1 cellular context compared by ENCODE assay signal in the genomic region with DNA sequence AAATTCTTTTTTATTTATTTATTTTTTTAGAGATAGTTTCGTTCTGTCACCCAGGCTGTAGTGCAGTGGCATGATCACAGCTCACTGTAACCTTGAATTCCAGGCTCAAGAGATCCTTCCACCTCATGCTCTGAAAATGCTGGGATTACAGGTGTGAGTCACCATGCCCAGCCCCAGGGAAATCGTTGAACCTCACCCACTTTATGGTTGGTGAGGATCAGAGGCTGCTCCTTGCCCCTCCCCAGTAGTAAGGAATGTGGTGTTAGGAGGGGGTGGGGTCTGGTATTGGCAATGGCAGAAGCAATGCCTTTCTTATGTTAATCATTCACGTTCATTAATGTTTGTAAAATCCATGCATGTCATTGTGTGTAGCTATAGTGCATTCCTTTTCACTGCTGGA.
TF ChIP-seq lines count a peak whose summit lies in the region.

No MANE protein-coding gene starts in this region.

TF ChIP-seq in HepG2, 621 proteins besides CTCF, POLR2A, EP300 and RAD21 (continued from another document):
- TF ChIP-seq, protein P1, sequence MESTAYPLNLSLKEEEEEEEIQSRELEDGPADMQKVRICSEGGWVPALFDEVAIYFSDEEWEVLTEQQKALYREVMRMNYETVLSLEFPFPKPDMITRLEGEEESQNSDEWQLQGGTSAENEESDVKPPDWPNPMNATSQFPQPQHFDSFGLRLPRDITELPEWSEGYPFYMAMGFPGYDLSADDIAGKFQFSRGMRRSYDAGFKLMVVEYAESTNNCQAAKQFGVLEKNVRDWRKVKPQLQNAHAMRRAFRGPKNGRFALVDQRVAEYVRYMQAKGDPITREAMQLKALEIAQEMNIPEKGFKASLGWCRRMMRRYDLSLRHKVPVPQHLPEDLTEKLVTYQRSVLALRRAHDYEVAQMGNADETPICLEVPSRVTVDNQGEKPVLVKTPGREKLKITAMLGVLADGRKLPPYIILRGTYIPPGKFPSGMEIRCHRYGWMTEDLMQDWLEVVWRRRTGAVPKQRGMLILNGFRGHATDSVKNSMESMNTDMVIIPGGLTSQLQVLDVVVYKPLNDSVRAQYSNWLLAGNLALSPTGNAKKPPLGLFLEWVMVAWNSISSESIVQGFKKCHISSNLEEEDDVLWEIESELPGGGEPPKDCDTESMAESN (CRISPR knock-in tag; conservative IDR thresholded peaks at IDR 0.05), result no peak
- peak; percentile 88 for TF ChIP-seq SALL1 (CRISPR knock-in tag; IDR thresholded peaks at IDR 0.05)
- TF ChIP-seq ZNF142 (CRISPR knock-in tag; IDR thresholded peaks at IDR 0.05), result no peak
- TF ChIP-seq NCOA2 (CRISPR knock-in tag; IDR thresholded peaks at IDR 0.05), result peak; percentile 57; the same call in 1 of the 2 replicates
- TF ChIP-seq LRRFIP1 (CRISPR knock-in tag; conservative IDR thresholded peaks at IDR 0.05), result no peak
- TF ChIP-seq PHF5A (CRISPR knock-in tag; IDR thresholded peaks at IDR 0.05; ENCODE audit: low read depth, unreplicated experiment), result no peak
- TF ChIP-seq HNF1B (CRISPR knock-in tag; IDR thresholded peaks at IDR 0.05), result no peak
- no peak; the same call in 1 of the 2 replicates for TF ChIP-seq CHD2 (IDR thresholded peaks at IDR 0.05; ENCODE audit: low read depth, low read length)
- TF ChIP-seq CEBPZ (IDR thresholded peaks at IDR 0.05; ENCODE audit: low read length), result no peak
- TF ChIP-seq ZNF18 (CRISPR knock-in tag; IDR thresholded peaks at IDR 0.05; ENCODE audit: insufficient replicate concordance), result peak; percentile 57
- TF ChIP-seq MXD4 (CRISPR knock-in tag; IDR thresholded peaks at IDR 0.05), result no peak
- TF ChIP-seq TMF1 (CRISPR knock-in tag; IDR thresholded peaks at IDR 0.05; ENCODE audit: low read depth), result no peak
- TF ChIP-seq ZNF552 (CRISPR knock-in tag; IDR thresholded peaks at IDR 0.05; ENCODE audit: borderline replicate concordance), result no peak
- no peak for TF ChIP-seq MED13 (CRISPR knock-in tag; IDR thresholded peaks at IDR 0.05)
- TF ChIP-seq ATF1 (CRISPR knock-in tag; IDR thresholded peaks at IDR 0.05), result no peak
- TF ChIP-seq RELA (CRISPR knock-in tag; IDR thresholded peaks at IDR 0.05), result no peak
- TF ChIP-seq TEAD3 (CRISPR knock-in tag; optimal IDR thresholded peaks at IDR 0.05; ENCODE audit: borderline replicate concordance), result peak; percentile 91
- no peak for TF ChIP-seq ZNF274 (CRISPR knock-in tag; IDR thresholded peaks at IDR 0.05)
- no peak for TF ChIP-seq MLXIP (CRISPR knock-in tag; IDR thresholded peaks at IDR 0.05; ENCODE audit: borderline replicate concordance)
- TF ChIP-seq ZNF260 (CRISPR knock-in tag; IDR thresholded peaks at IDR 0.05; ENCODE audit: borderline replicate concordance, low read depth), result no peak
- no peak for TF ChIP-seq ZNF614 (CRISPR knock-in tag; IDR thresholded peaks at IDR 0.05; ENCODE audit: borderline replicate concordance)
- no peak for TF ChIP-seq SALL2 (CRISPR knock-in tag; IDR thresholded peaks at IDR 0.05)
- no peak for TF ChIP-seq ZNF670 (CRISPR knock-in tag; IDR thresholded peaks at IDR 0.05; ENCODE audit: borderline replicate concordance)
- no peak for TF ChIP-seq FLYWCH1 (CRISPR knock-in tag; IDR thresholded peaks at IDR 0.05)
- no peak for TF ChIP-seq MBD4 (IDR thresholded peaks at IDR 0.05; ENCODE audit: borderline replicate concordance, low read length)
- TF ChIP-seq MIER2 (CRISPR knock-in tag; IDR thresholded peaks at IDR 0.05), result no peak
